ENCODE assay signal across 11 cellular contexts in genomic region chr10:117167346-117168134, GRCh38. TPM values are rescaled to one million over a fixed set of nuclear protein-coding genes. Genes with fewer than 3 reads are reported as not detected.
DNase-seq lines count a peak whose midpoint lies in the region; ATAC-seq and TF ChIP-seq lines count a peak whose summit lies in the region.
"Had no signal": no experiment of that assay in that cellular context is flagged by ENCODE, and none has a peak within 500 bp of the region (broad histone marks: within the 10 kb centered on the region; RNA-seq: fewer than 3 reads in every experiment).

No MANE protein-coding gene starts in this region.

- TF ChIP-seq CTCF in PC-3 (conservative IDR thresholded peaks at IDR 0.05; ENCODE audit: low read depth, low read length): no peak
- TF ChIP-seq CTCF in fibroblast of lung (conservative IDR thresholded peaks at IDR 0.05 in 1 of 2, IDR thresholded peaks at IDR 0.05 in 1 of 2; ENCODE audit: low read depth in 1 of 2, low read length in 2 of 2): no peak
- TF ChIP-seq CTCF in retinal pigment epithelial cell (conservative IDR thresholded peaks at IDR 0.05; ENCODE audit: low read depth, low read length): no peak

- CTCF ChIA-PET in PC-3 (lab: Charles Lee): interaction anchor here (1.0 to 1.1 kb wide), 2 partner anchors 163 to 330 kb away, joined by 4 to 5 read pairs; no protein-coding TSS in a partner anchor

- H3K36me3 ChIP-seq in PC-3 (ENCODE audit: low read depth, low read length): no peaks in the 10 kb centered on the region
- no peaks in the 10 kb centered on the region for H3K36me3 ChIP-seq in fibroblast of lung (ENCODE audit: control insufficient read depth, insufficient read depth, low read length)

- peak overlapping the region; percentile 75 for H2AFZ ChIP-seq in PC-3 (ENCODE audit: low read length)
- H2AFZ ChIP-seq in fibroblast of lung (ENCODE audit: low read length): peak overlapping the region; percentile 5

- H3K27me3 ChIP-seq in PC-3 (ENCODE audit: low read length) (peaks cover 49% of the 10 kb centered on the region), fibroblast of lung (ENCODE audit: control insufficient read depth, insufficient read depth, low read length) (peaks cover 49% of the 10 kb centered on the region)

- intact Hi-C loops in PC-3 (cut with micrococcal nuclease) (no loop called here), left colon (cut with DNase I, micrococcal nuclease) (loop anchor here in 1 of 2 donors (10.0 kb wide), 1 partner anchor 363 kb away; no protein-coding TSS in a partner anchor)

- H3K27ac ChIP-seq in PC-3 (ENCODE audit: low read length) (no peak overlapping the region), fibroblast of lung (ENCODE audit: insufficient read depth, low read length) (no peak overlapping the region)
- H3K27ac ChIP-seq: epithelial cell of prostate had no signal

- POLR2A ChIA-PET in PC-3 (lab: Charles Lee; ENCODE audit: unreplicated experiment): no interaction called here

- H3K9ac ChIP-seq in PC-3 (ENCODE audit: low read length): no peak overlapping the region
- H3K9ac ChIP-seq in fibroblast of lung (ENCODE audit: insufficient read depth, low read length): no peak overlapping the region

- H3F3A ChIP-seq in PC-3 (ENCODE audit: low read length, unreplicated experiment): no peaks in the 10 kb centered on the region

- H3K9me2 ChIP-seq in PC-3 (replicated peaks; ENCODE audit: low read length): no peaks in the 10 kb centered on the region

- H3K4me3 ChIP-seq in PC-3 (ENCODE audit: low read length) (peak overlapping the region; percentile 58; the same call in 1 of the 2 replicates), fibroblast of lung (replicated peaks in 1 of 4; ENCODE audit: control extremely low read depth in 1 of 4, insufficient read depth in 1 of 4, low read depth in 3 of 4, low read length in 4 of 4) (no peak overlapping the region), retinal pigment epithelial cell (ENCODE audit: low read length) (peak overlapping the region; percentile 22)

- ATAC-seq in PC-3 (no peak), left colon (no peak)

- H3K9me3 ChIP-seq in PC-3 (ENCODE audit: low read length): no peaks in the 10 kb centered on the region
- H3K9me3 ChIP-seq in fibroblast of lung (ENCODE audit: control insufficient read depth, insufficient read depth, low read depth, low read length): no peaks in the 10 kb centered on the region

- H3K79me2 ChIP-seq in PC-3 (ENCODE audit: low read length) (no peaks in the 10 kb centered on the region), fibroblast of lung (ENCODE audit: control insufficient read depth, insufficient read depth, low read length) (no peaks in the 10 kb centered on the region)

- H3K4me1 ChIP-seq in PC-3 (ENCODE audit: insufficient read depth, low read length) (peaks cover 11% of the 10 kb centered on the region; the same call in 1 of the 2 replicates), fibroblast of lung (ENCODE audit: control insufficient read depth, extremely low read depth, insufficient read depth, low read length) (no peaks in the 10 kb centered on the region)

- H4K20me1 ChIP-seq in PC-3 (ENCODE audit: low read length) (no peaks in the 10 kb centered on the region), fibroblast of lung (ENCODE audit: control insufficient read depth, extremely low read depth, insufficient read depth, low read length) (no peaks in the 10 kb centered on the region)

- BruUV-seq in PC-3 (replicated peaks; lab: Mats Ljungman, UMichigan): no TSS peak

- peak; percentile 60 for DNase-seq in NCI-H2227 (lab: John Stamatoyannopoulos, UW; ENCODE audit: unreplicated experiment)
- DNase-seq in NCI-H2227 treated with DMSO at 0.1 percent for 48 hours (lab: John Stamatoyannopoulos, UW): no peak
- DNase-seq in PC-3: no peak
- DNase-seq in fibroblast of lung (ENCODE audit: low read depth in 2 of 2): no peak
- DNase-seq in retinal pigment epithelial cell (ENCODE audit: low read depth): no peak
- DNase-seq in left colon: no peak
- no peak for DNase-seq in RPMI8226
- no peak for DNase-seq in globus pallidus (ENCODE audit: low spot score)

- H3K4me2 ChIP-seq in PC-3 (ENCODE audit: low read length) (peak overlapping the region; percentile 81), fibroblast of lung (ENCODE audit: extremely low read depth, insufficient read depth, low read length) (no peak overlapping the region)

RNA-seq across cellular contexts. Expression of gene VAX1, which starts 29.5 kb away (rescaled TPM):
- total RNA-seq in PC-3 (2014; rRNA removed): 0.12 and 0.98 TPM in 2 replicates
- total RNA-seq in fibroblast of lung: not detected in 2 replicates
- polyA plus RNA-seq in fibroblast of lung: not detected in 2 replicates
- not detected in 2 replicates for polyA plus RNA-seq in fibroblast of lung (2012)
- polyA minus RNA-seq in fibroblast of lung (ENCODE audit: low replicate concordance): not detected in 2 replicates
- not detected for total RNA-seq in left colon
- total RNA-seq: LHCN-M2, RPMI7951 had no signal

RNA-seq across cellular contexts. Expression of gene KCNK18, which starts 29.7 kb away (rescaled TPM):
- total RNA-seq in PC-3 (2014; rRNA removed) (not detected in 2 replicates), fibroblast of lung (not detected in 2 replicates), left colon (not detected)
- polyA plus RNA-seq in fibroblast of lung: not detected in 2 replicates
- polyA plus RNA-seq in fibroblast of lung (2012): not detected in 2 replicates
- not detected in 2 replicates for polyA minus RNA-seq in fibroblast of lung (ENCODE audit: low replicate concordance)
- total RNA-seq: LHCN-M2, RPMI7951 had no signal

Comparison
In these comparisons a context has a peak if more than half of its experiments do, and no peak if none do; other contexts are left out.
1. H3K4me3 ChIP-seq: peak in PC-3 (single experiment) and retinal pigment epithelial cell (single experiment); none in fibroblast of lung (0 of 4).